8 cellular contexts compared by ENCODE assay signal in genomic region chr7:72830567-72830966, GRCh38. TPM values are rescaled to one million over a fixed set of nuclear protein-coding genes. Genes with fewer than 3 reads are reported as not detected.
DNase-seq lines count a peak whose midpoint lies in the region; ATAC-seq and TF ChIP-seq lines count a peak whose summit lies in the region.
"Not testable (repeated sequence)": the region's sequence is repeated elsewhere in the genome, so short reads cannot be mapped to it uniquely, and the experiment has no call there.

No MANE protein-coding gene starts in this region.

- not testable (repeated sequence) for H2BK15ac ChIP-seq in mesendoderm (replicated peaks; ENCODE audit: low read depth)

- DNase-seq in EL (peak; percentile 5), fibroblast of the aortic adventitia (ENCODE audit: low read depth) (peak; percentile 22)
- not testable (repeated sequence) for DNase-seq in MG63; activated CD4-positive, alpha-beta memory T cell treated with anti-CD3 and anti-CD28 coated beads, Interleukin-2, amount 10 ng/mL, durations not matched to agents 7 days and 5 days; breast epithelium (ENCODE audit: low spot score in 2 of 2); mesendoderm; sigmoid colon; aorta

- peak overlapping the region; percentile 95 for H3K4me3 Mint-ChIP-seq in activated CD4-positive, alpha-beta memory T cell treated with anti-CD3 and anti-CD28 coated beads, Interleukin-2, amount 10 ng/mL, durations not matched to agents 7 days and 5 days

- H3K9me3 Mint-ChIP-seq in activated CD4-positive, alpha-beta memory T cell treated with anti-CD3 and anti-CD28 coated beads, Interleukin-2, amount 10 ng/mL, durations not matched to agents 7 days and 5 days, result not testable (repeated sequence)

- not testable (repeated sequence) for H4K5ac ChIP-seq in mesendoderm (ENCODE audit: low read length)

- peak overlapping the region; percentile 98 for H3K27ac Mint-ChIP-seq in activated CD4-positive, alpha-beta memory T cell treated with anti-CD3 and anti-CD28 coated beads, Interleukin-2, amount 10 ng/mL, durations not matched to agents 7 days and 5 days

- not testable (repeated sequence) for H3K79me1 ChIP-seq in mesendoderm (ENCODE audit: low read length)

- CTCF ChIA-PET in activated CD4-positive, alpha-beta memory T cell treated with anti-CD3 and anti-CD28 coated beads, Interleukin-2, amount 10 ng/mL, durations not matched to agents 7 days and 5 days (lab: Charles Lee), result interaction anchor here (1.2 kb wide), 1 partner anchor 85 kb away, joined by 4 read pairs; no protein-coding TSS in a partner anchor

- H3K4me2 ChIP-seq in mesendoderm (ENCODE audit: low read length), result not testable (repeated sequence)

- H3K4me1 Mint-ChIP-seq in activated CD4-positive, alpha-beta memory T cell treated with anti-CD3 and anti-CD28 coated beads, Interleukin-2, amount 10 ng/mL, durations not matched to agents 7 days and 5 days, result peaks cover 33% of the 10 kb centered on the region

- not testable (repeated sequence) for H2AK5ac ChIP-seq in mesendoderm (ENCODE audit: low read length)

- peak overlapping the region; percentile 56 for H3K56ac ChIP-seq in mesendoderm (ENCODE audit: low read length)

- H3K4me1 ChIP-seq in breast epithelium; mesendoderm (ENCODE audit: control insufficient read depth, low read depth, low read length); aorta (ENCODE audit: control insufficient read depth in 1 of 2, insufficient read depth in 2 of 2, low read length in 2 of 2): not testable (repeated sequence)
- peaks cover 0 to 34% (median 30%) of the 10 kb centered on the region in 4 donors for H3K4me1 ChIP-seq in sigmoid colon

- TF ChIP-seq CTCF in breast epithelium (IDR thresholded peaks at IDR 0.05); fibroblast of the aortic adventitia (IDR thresholded peaks at IDR 0.05; ENCODE audit: insufficient read depth, low read length); sigmoid colon (IDR thresholded peaks at IDR 0.05): not testable (repeated sequence)

- H3K9me3 ChIP-seq in MG63; breast epithelium; sigmoid colon; aorta (ENCODE audit: control insufficient read depth, low read length): not testable (repeated sequence)

- not testable (repeated sequence) for H2BK5ac ChIP-seq in mesendoderm (ENCODE audit: low read length)

- H3K36me3 Mint-ChIP-seq in activated CD4-positive, alpha-beta memory T cell treated with anti-CD3 and anti-CD28 coated beads, Interleukin-2, amount 10 ng/mL, durations not matched to agents 7 days and 5 days (ENCODE audit: low read depth), result peaks cover 31% of the 10 kb centered on the region

- peak overlapping the region; percentile 96 to 97 for H3K27ac ChIP-seq in breast epithelium
- not testable (repeated sequence) for H3K27ac ChIP-seq in mesendoderm (ENCODE audit: low read depth, low read length)
- peak overlapping the region; percentile 96 to 100 (median 98) for H3K27ac ChIP-seq in sigmoid colon
- H3K27ac ChIP-seq in aorta (ENCODE audit: low read depth in 1 of 2, low read length in 2 of 2), result peak overlapping the region in 1 of 2 donors; percentile 48

- H4K8ac ChIP-seq in mesendoderm (ENCODE audit: low read depth, low read length), result not testable (repeated sequence)

- not testable (repeated sequence) for ATAC-seq in aorta (ENCODE audit: low FRiP score)

- H3K18ac ChIP-seq in mesendoderm (ENCODE audit: low read length), result not testable (repeated sequence)

- TF ChIP-seq EP300 in sigmoid colon (IDR thresholded peaks at IDR 0.05), result not testable (repeated sequence)

- not testable (repeated sequence) for TF ChIP-seq POLR2A in breast epithelium (IDR thresholded peaks at IDR 0.05); sigmoid colon (IDR thresholded peaks at IDR 0.05)

- not testable (repeated sequence) for H3K23ac ChIP-seq in mesendoderm (ENCODE audit: low read length)

- H3K36me3 ChIP-seq in MG63 (peaks cover 18% of the 10 kb centered on the region), sigmoid colon (peaks cover 14 to 47% (median 27%) of the 10 kb centered on the region in 4 donors)
- H3K36me3 ChIP-seq in breast epithelium; mesendoderm (ENCODE audit: control insufficient read depth, insufficient read depth, low read length); aorta (ENCODE audit: control insufficient read depth in 1 of 2, insufficient read depth in 2 of 2, low read length in 1 of 2): not testable (repeated sequence)

- not testable (repeated sequence) for H3K27me3 ChIP-seq in MG63; breast epithelium; mesendoderm (ENCODE audit: insufficient read depth, low read length, poor library complexity); sigmoid colon; aorta (ENCODE audit: control insufficient read depth in 1 of 2, insufficient read depth in 2 of 2, low read length in 1 of 2)

- WGBS in mesendoderm (ENCODE audit: extremely low coverage, insufficient coverage, low lambda C conversion rate), result no CpG with 5 or more reads among the region's 5 CpGs
- 27 to 33% methylated on average over 5 of the region's 5 CpGs for WGBS in sigmoid colon, 2 donors
- WGBS in aorta, 2 donors, result 0 to 6% methylated on average over 3 to 5 of the region's 5 CpGs

- intact Hi-C loops in breast epithelium (cut with DNase I; ENCODE audit: low total_unique reads); sigmoid colon (cut with DNase I): not testable (repeated sequence)
- intact Hi-C loops in aorta (cut with DNase I), result loop anchor here in 1 of 2 donors (10.0 kb wide), 1 partner anchor 94 kb away; the partner anchor contains the start of gene POM121

- H3K9ac ChIP-seq in mesendoderm (ENCODE audit: low read length), result peak overlapping the region; percentile 54

- H3K4me3 ChIP-seq in MG63 (peak overlapping the region; percentile 75), breast epithelium (peak overlapping the region; percentile 57 to 81 (median 78)), fibroblast of the aortic adventitia (ENCODE audit: low read depth, low read length) (peak overlapping the region; percentile 71), sigmoid colon (peak overlapping the region; percentile 71 to 85 (median 82)), aorta (ENCODE audit: low read length in 2 of 2) (peak overlapping the region; percentile 14 to 23)
- not testable (repeated sequence) for H3K4me3 ChIP-seq in mesendoderm (ENCODE audit: low read length)

- POLR2A ChIA-PET in activated CD4-positive, alpha-beta memory T cell treated with anti-CD3 and anti-CD28 coated beads, Interleukin-2, amount 10 ng/mL, durations not matched to agents 7 days and 5 days (lab: Charles Lee), result interaction anchor here (1.9 kb wide), 1 partner anchor 691 kb away, joined by 5 read pairs; no protein-coding TSS in a partner anchor

- H2BK120ac ChIP-seq in mesendoderm (ENCODE audit: low read depth, low read length), result not testable (repeated sequence)

- not testable (repeated sequence) for H3K79me2 ChIP-seq in mesendoderm (ENCODE audit: control insufficient read depth, insufficient read depth, low read length)

- not testable (repeated sequence) for H3K27me3 Mint-ChIP-seq in activated CD4-positive, alpha-beta memory T cell treated with anti-CD3 and anti-CD28 coated beads, Interleukin-2, amount 10 ng/mL, durations not matched to agents 7 days and 5 days

- not testable (repeated sequence) for H3K4ac ChIP-seq in mesendoderm (ENCODE audit: low read depth, low read length)

RNA-seq across cellular contexts. Expression of gene TYW1B, which starts 2.6 kb away (rescaled TPM):
- total RNA-seq in MG63 (2014; rRNA removed; shearing (Covaris generic); ENCODE audit: low replicate concordance), result 0.52 and 3.6 TPM in 2 replicates
- total RNA-seq in activated CD4-positive, alpha-beta memory T cell treated with anti-CD3 and anti-CD28 coated beads, Interleukin-2, amount 10 ng/mL, durations not matched to agents 7 days and 5 days, result 1 to 10 TPM; 3.4 to 3.5 TPM
- total RNA-seq in breast epithelium (10 to 100 TPM in 1 of 3 donors, 1 to 10 TPM in 2; 3.0 to 10.2 (median 7.2) TPM), fibroblast of the aortic adventitia (ENCODE audit: low replicate concordance) (0.99 and 1.9 TPM in 2 replicates), sigmoid colon (1 to 10 TPM; 1.9 to 5.6 (median 2.9) TPM), aorta (1 to 10 TPM; 2.5 to 3.8 TPM)
- polyA plus RNA-seq in mesendoderm (2013, experiment 1 of 2), result 1.2 TPM
- polyA plus RNA-seq in mesendoderm (2013, experiment 2 of 2), result 1.2 TPM
- polyA plus RNA-seq in sigmoid colon (1 to 10 TPM; 1.4 to 2.4 (median 2.1) TPM), aorta (1 to 10 TPM; 1.0 to 1.7 TPM)
